In genomic region chr2:201532686-201533304, GRCh38 we compare ENCODE assay signal across 8 cellular contexts.
DNase-seq lines count a peak whose midpoint lies in the region; ATAC-seq and TF ChIP-seq lines count a peak whose summit lies in the region.

No MANE protein-coding gene starts in this region.

- H2AFZ ChIP-seq in mesenchymal stem cell (ENCODE audit: low read depth, low read length) = no peak overlapping the region

- DNase-seq in RWPE1 (ENCODE audit: low spot score) = peak; percentile 25
- DNase-seq in mesenchymal stem cell = peak; percentile 81
- no peak for DNase-seq in NCI-H2227 treated with DMSO at 0.1 percent for 48 hours (lab: John Stamatoyannopoulos, UW)
- DNase-seq in GM19240 (ENCODE audit: insufficient read length, low spot score) = no peak
- DNase-seq in NCI-H187 (lab: John Stamatoyannopoulos, UW) = no peak
- DNase-seq in inferior parietal cortex (ENCODE audit: extremely low spot score) = no peak

- H2BK120ac ChIP-seq in mesenchymal stem cell (ENCODE audit: low read depth, low read length) = no peak overlapping the region

- no peak overlapping the region for H4K91ac ChIP-seq in mesenchymal stem cell (ENCODE audit: low read length)

- H3K27me3 ChIP-seq in mesenchymal stem cell (ENCODE audit: control insufficient read depth in 1 of 2, insufficient read depth in 1 of 2, low read length in 2 of 2) = peaks cover 0 to 46% of the 10 kb centered on the region in 2 experiments

- no peaks in the 10 kb centered on the region for H3K79me1 ChIP-seq in mesenchymal stem cell (replicated peaks; ENCODE audit: low read length, poor library complexity, severe bottlenecking)

- H3K4ac ChIP-seq in mesenchymal stem cell (ENCODE audit: low read depth in 1 of 2, low read length in 2 of 2) = no peak overlapping the region

- no peak overlapping the region for H3K4me2 ChIP-seq in mesenchymal stem cell (ENCODE audit: low read length, poor library complexity, severe bottlenecking)

- TF ChIP-seq CTCF in RWPE1 (conservative IDR thresholded peaks at IDR 0.05; ENCODE audit: low read depth) = no peak

- no peak overlapping the region for H4K8ac ChIP-seq in mesenchymal stem cell (ENCODE audit: low read length)

- H2BK5ac ChIP-seq in mesenchymal stem cell (ENCODE audit: low read depth, low read length, poor library complexity, severe bottlenecking) = peak overlapping the region; percentile 73

- CTCF ChIA-PET in RWPE1 (lab: Yijun Ruan, JAX) = interaction anchor here (0.6 to 0.8 kb wide), 3 partner anchors 25 to 375 kb away, joined by 3 to 4 read pairs (median 4); no protein-coding TSS in a partner anchor

- no peak overlapping the region for H3K9ac ChIP-seq in mesenchymal stem cell (ENCODE audit: low read length)

- no peaks in the 10 kb centered on the region for H3K4me1 ChIP-seq in mesenchymal stem cell (ENCODE audit: control insufficient read depth, insufficient read depth, low read depth, low read length)

- H3K18ac ChIP-seq in mesenchymal stem cell (ENCODE audit: low read depth in 1 of 2, low read length in 2 of 2) = no peak overlapping the region

- POLR2A ChIA-PET in RWPE1 (lab: Yijun Ruan, JAX; ENCODE audit: low non-redundant PET) = no interaction called here

- 22% methylated on average over 2 of the region's 2 CpGs for WGBS in mesenchymal stem cell

- no peak overlapping the region for H2AK5ac ChIP-seq in mesenchymal stem cell (ENCODE audit: low read length, severe bottlenecking)

- no peak overlapping the region for H3K27ac ChIP-seq in RWPE1
- no peak overlapping the region for H3K27ac ChIP-seq in mesenchymal stem cell (ENCODE audit: low read length, poor library complexity, severe bottlenecking)

- no peak overlapping the region for H3K23ac ChIP-seq in mesenchymal stem cell (ENCODE audit: low read length in 2 of 2)

- H3K36me3 ChIP-seq in mesenchymal stem cell (ENCODE audit: control insufficient read depth in 1 of 2, insufficient read depth in 2 of 2, low read depth in 1 of 2, low read length in 2 of 2) = no peaks in the 10 kb centered on the region

- peak; percentile 95 for ATAC-seq in GM18867 (IDR thresholded peaks at IDR 0.05; ENCODE audit: unreplicated experiment)
- ATAC-seq in HG02678 (IDR thresholded peaks at IDR 0.05; ENCODE audit: unreplicated experiment) = peak; percentile 90

- H3K9me3 ChIP-seq in mesenchymal stem cell (ENCODE audit: control insufficient read depth, low read length) = peaks cover 52% of the 10 kb centered on the region

- no peak overlapping the region for H2BK12ac ChIP-seq in mesenchymal stem cell (ENCODE audit: low read length in 2 of 2)

- H3K14ac ChIP-seq in mesenchymal stem cell (ENCODE audit: low read length in 2 of 2) = no peak overlapping the region

- no peak overlapping the region for H3K4me3 ChIP-seq in mesenchymal stem cell (ENCODE audit: insufficient read depth in 1 of 2, low read depth in 1 of 2, low read length in 2 of 2)

- H2BK15ac ChIP-seq in mesenchymal stem cell (ENCODE audit: low read depth, poor library complexity, severe bottlenecking) = no peak overlapping the region

Comparison
In these comparisons a context has a peak if more than half of its experiments do, and no peak if none do; other contexts are left out.
1. DNase-seq: peak in RWPE1 (single experiment) and mesenchymal stem cell (single experiment); none in NCI-H2227 treated with DMSO at 0.1 percent for 48 hours (single experiment), GM19240 (single experiment), NCI-H187 (0 of 2) and inferior parietal cortex (single experiment).